Comparison of ENCODE assay signal across 11 cellular contexts in genomic region chr1:110618668-110619067, GRCh38. TPM values are rescaled to one million over a fixed set of nuclear protein-coding genes. Genes with fewer than 3 reads are reported as not detected.
DNase-seq lines count a peak whose midpoint lies in the region; ATAC-seq and TF ChIP-seq lines count a peak whose summit lies in the region.
"Had no signal": no experiment of that assay in that cellular context is flagged by ENCODE, and none has a peak within 500 bp of the region (broad histone marks: within the 10 kb centered on the region; RNA-seq: fewer than 3 reads in every experiment).

No MANE protein-coding gene starts in this region.

- H3K4me1 Mint-ChIP-seq in activated CD4-positive, alpha-beta T cell treated with anti-CD3 and anti-CD28 coated beads, Interleukin-2, amount 10 ng/mL, durations not matched to agents 24 days and 14 days = peaks cover 44% of the 10 kb centered on the region
- peaks cover 29 to 33% of the 10 kb centered on the region in 2 donors for H3K4me1 Mint-ChIP-seq in natural killer cell treated with Interleukin-12 subunit alpha and Interleukin-12 subunit beta and Interleukin-15 and Interleukin-18, amount 100 ng/mL, for 72 hours (ENCODE audit: low read depth in 2 of 2)
- peaks cover 22 to 27% of the 10 kb centered on the region in 2 donors for H3K4me1 Mint-ChIP-seq in natural killer cell
- peaks cover 30% of the 10 kb centered on the region for H3K4me1 Mint-ChIP-seq in stimulated activated memory B cell treated with anti-CD40 and anti-IgM and Interleukin-4, amounts not matched to agents 10 μg/mL and 1 μg/mL and 100 μg/mL, for 72 hours

- H3K36me3 Mint-ChIP-seq in activated CD4-positive, alpha-beta T cell treated with anti-CD3 and anti-CD28 coated beads, Interleukin-2, amount 10 ng/mL, durations not matched to agents 24 days and 14 days (ENCODE audit: low read depth) = peaks cover 17% of the 10 kb centered on the region
- H3K36me3 Mint-ChIP-seq in natural killer cell treated with Interleukin-12 subunit alpha and Interleukin-12 subunit beta and Interleukin-15 and Interleukin-18, amount 100 ng/mL, for 72 hours = no peaks in the 10 kb centered on the region
- no peaks in the 10 kb centered on the region for H3K36me3 Mint-ChIP-seq in natural killer cell
- H3K36me3 Mint-ChIP-seq in stimulated activated memory B cell treated with anti-CD40 and anti-IgM and Interleukin-4, amounts not matched to agents 10 μg/mL and 1 μg/mL and 100 μg/mL, for 72 hours = no peaks in the 10 kb centered on the region

- peaks cover 3% of the 10 kb centered on the region for H3K9me3 Mint-ChIP-seq in activated CD4-positive, alpha-beta T cell treated with anti-CD3 and anti-CD28 coated beads, Interleukin-2, amount 10 ng/mL, durations not matched to agents 24 days and 14 days
- no peaks in the 10 kb centered on the region for H3K9me3 Mint-ChIP-seq in natural killer cell treated with Interleukin-12 subunit alpha and Interleukin-12 subunit beta and Interleukin-15 and Interleukin-18, amount 100 ng/mL, for 72 hours
- H3K9me3 Mint-ChIP-seq in natural killer cell = no peaks in the 10 kb centered on the region
- no peaks in the 10 kb centered on the region for H3K9me3 Mint-ChIP-seq in stimulated activated memory B cell treated with anti-CD40 and anti-IgM and Interleukin-4, amounts not matched to agents 10 μg/mL and 1 μg/mL and 100 μg/mL, for 72 hours

- peak; percentile 60 for DNase-seq in activated CD4-positive, alpha-beta T cell treated with anti-CD3 and anti-CD28 coated beads, Interleukin-2, amount 10 ng/mL, durations not matched to agents 24 days and 14 days
- no peak for DNase-seq in activated CD4-positive, alpha-beta T cell treated with anti-CD3 and anti-CD28 coated beads for 48 hours
- DNase-seq in natural killer cell treated with Interleukin-12 subunit alpha and Interleukin-12 subunit beta and Interleukin-15 and Interleukin-18, amount 100 ng/mL, for 72 hours (ENCODE audit: low spot score) = no peak
- no peak for DNase-seq in natural killer cell
- DNase-seq in islet precursor cell = peak; percentile 37
- DNase-seq in SK-N-DZ (ENCODE audit: low spot score) = no peak
- no peak for DNase-seq in KG1 (lab: John Stamatoyannopoulos, UW)
- DNase-seq: GOT3 had no signal

- peaks cover 4% of the 10 kb centered on the region for H3K27me3 Mint-ChIP-seq in activated CD4-positive, alpha-beta T cell treated with anti-CD3 and anti-CD28 coated beads, Interleukin-2, amount 10 ng/mL, durations not matched to agents 24 days and 14 days
- H3K27me3 Mint-ChIP-seq in natural killer cell treated with Interleukin-12 subunit alpha and Interleukin-12 subunit beta and Interleukin-15 and Interleukin-18, amount 100 ng/mL, for 72 hours = peaks cover 22 to 27% of the 10 kb centered on the region in 2 donors
- peaks cover 28 to 38% of the 10 kb centered on the region in 2 donors for H3K27me3 Mint-ChIP-seq in natural killer cell (ENCODE audit: low read depth in 2 of 2)
- no peaks in the 10 kb centered on the region for H3K27me3 Mint-ChIP-seq in stimulated activated memory B cell treated with anti-CD40 and anti-IgM and Interleukin-4, amounts not matched to agents 10 μg/mL and 1 μg/mL and 100 μg/mL, for 72 hours

- no peak overlapping the region for H3K4me3 Mint-ChIP-seq in activated CD4-positive, alpha-beta T cell treated with anti-CD3 and anti-CD28 coated beads, Interleukin-2, amount 10 ng/mL, durations not matched to agents 24 days and 14 days
- H3K4me3 Mint-ChIP-seq in natural killer cell treated with Interleukin-12 subunit alpha and Interleukin-12 subunit beta and Interleukin-15 and Interleukin-18, amount 100 ng/mL, for 72 hours = no peak overlapping the region
- no peak overlapping the region for H3K4me3 Mint-ChIP-seq in natural killer cell
- no peak overlapping the region for H3K4me3 Mint-ChIP-seq in stimulated activated memory B cell treated with anti-CD40 and anti-IgM and Interleukin-4, amounts not matched to agents 10 μg/mL and 1 μg/mL and 100 μg/mL, for 72 hours

- no peak for ATAC-seq in natural killer cell treated with Interleukin-12 subunit alpha and Interleukin-12 subunit beta and Interleukin-15 and Interleukin-18, amount 100 ng/mL, for 72 hours
- no peak for ATAC-seq in natural killer cell
- no peak for ATAC-seq in stimulated activated memory B cell treated with anti-CD40 and anti-IgM and Interleukin-4, amounts not matched to agents 10 μg/mL and 1 μg/mL and 100 μg/mL, for 72 hours

- no peak for TF ChIP-seq CTCF in natural killer cell (IDR thresholded peaks at IDR 0.05)

- no peak overlapping the region for H3K27ac Mint-ChIP-seq in activated CD4-positive, alpha-beta T cell treated with anti-CD3 and anti-CD28 coated beads, Interleukin-2, amount 10 ng/mL, durations not matched to agents 24 days and 14 days
- peak overlapping the region; percentile 72 to 87 for H3K27ac Mint-ChIP-seq in natural killer cell treated with Interleukin-12 subunit alpha and Interleukin-12 subunit beta and Interleukin-15 and Interleukin-18, amount 100 ng/mL, for 72 hours
- H3K27ac Mint-ChIP-seq in natural killer cell = no peak overlapping the region
- H3K27ac Mint-ChIP-seq in stimulated activated memory B cell treated with anti-CD40 and anti-IgM and Interleukin-4, amounts not matched to agents 10 μg/mL and 1 μg/mL and 100 μg/mL, for 72 hours = peak overlapping the region; percentile 83

- intact Hi-C loops in activated CD4-positive, alpha-beta T cell treated with anti-CD3 and anti-CD28 coated beads, Interleukin-2, amount 10 ng/mL, durations not matched to agents 24 days and 14 days (cut with micrococcal nuclease) = loop anchor here (1.0 kb wide), 2 partner anchors 148 to 165 kb away; no protein-coding TSS in a partner anchor
- intact Hi-C loops in natural killer cell (cut with micrococcal nuclease) = loop anchor here (1.0 kb wide), 2 partner anchors 148 to 165 kb away; no protein-coding TSS in a partner anchor

RNA-seq across cellular contexts. Expression of gene KCNA2, which starts 12.5 kb away (rescaled TPM):
- 0.36 and 0.58 TPM in 2 replicates for total RNA-seq in activated CD4-positive, alpha-beta T cell treated with anti-CD3 and anti-CD28 coated beads, Interleukin-2, amount 10 ng/mL, durations not matched to agents 24 days and 14 days
- under 1 TPM; 0.62 to 0.92 TPM for total RNA-seq in natural killer cell treated with Interleukin-12 subunit alpha and Interleukin-12 subunit beta and Interleukin-15 and Interleukin-18, amount 100 ng/mL, for 72 hours
- total RNA-seq in natural killer cell = 1 to 10 TPM in 1 of 3 donors, under 1 TPM in 2; 0.07 to 2.6 (median 0.26) TPM
- not detected in 2 replicates for polyA plus RNA-seq in SK-N-DZ (2014; cell fraction: cytosol; rRNA removed)
- polyA plus RNA-seq in SK-N-DZ (2014; cell fraction: nucleus; rRNA removed) = 0.12 TPM in 1 of 2 replicates, not detected in the other
- total RNA-seq: PC-3 had no signal

RNA-seq across cellular contexts. Expression of gene KCNA3, which starts 56.1 kb away (rescaled TPM):
- total RNA-seq in activated CD4-positive, alpha-beta T cell treated with anti-CD3 and anti-CD28 coated beads, Interleukin-2, amount 10 ng/mL, durations not matched to agents 24 days and 14 days = 26.9 and 29.5 TPM in 2 replicates
- 100 to 1,000 TPM in 1 of 2 donors, 10 to 100 TPM in 1; 65.7 to 105 TPM for total RNA-seq in natural killer cell treated with Interleukin-12 subunit alpha and Interleukin-12 subunit beta and Interleukin-15 and Interleukin-18, amount 100 ng/mL, for 72 hours
- 10 to 100 TPM; 19.7 to 36.2 (median 30.3) TPM for total RNA-seq in natural killer cell
- 0.07 and 0.09 TPM in 2 replicates for polyA plus RNA-seq in SK-N-DZ (2014; cell fraction: cytosol; rRNA removed)
- polyA plus RNA-seq in SK-N-DZ (2014; cell fraction: nucleus; rRNA removed) = 0.18 TPM in 1 of 2 replicates, not detected in the other
- total RNA-seq: Caco-2, PC-3 had no signal

Comparison
In these comparisons a context has a peak if more than half of its experiments do, and no peak if none do; other contexts are left out.
1. DNase-seq: peak in activated CD4-positive, alpha-beta T cell treated with anti-CD3 and anti-CD28 coated beads, Interleukin-2, amount 10 ng/mL, durations not matched to agents 24 days and 14 days (single experiment) and islet precursor cell (single experiment); none in activated CD4-positive, alpha-beta T cell treated with anti-CD3 and anti-CD28 coated beads for 48 hours (single experiment), natural killer cell treated with Interleukin-12 subunit alpha and Interleukin-12 subunit beta and Interleukin-15 and Interleukin-18, amount 100 ng/mL, for 72 hours (single experiment), natural killer cell (single experiment), SK-N-DZ (single experiment) and KG1 (single experiment).
2. H3K27ac Mint-ChIP-seq: peak in natural killer cell treated with Interleukin-12 subunit alpha and Interleukin-12 subunit beta and Interleukin-15 and Interleukin-18, amount 100 ng/mL, for 72 hours (2 of 2) and stimulated activated memory B cell treated with anti-CD40 and anti-IgM and Interleukin-4, amounts not matched to agents 10 μg/mL and 1 μg/mL and 100 μg/mL, for 72 hours (single experiment); none in activated CD4-positive, alpha-beta T cell treated with anti-CD3 and anti-CD28 coated beads, Interleukin-2, amount 10 ng/mL, durations not matched to agents 24 days and 14 days (single experiment) and natural killer cell (0 of 2).